Comparison of ENCODE assay signal across 15 cellular contexts in the genomic region with DNA sequence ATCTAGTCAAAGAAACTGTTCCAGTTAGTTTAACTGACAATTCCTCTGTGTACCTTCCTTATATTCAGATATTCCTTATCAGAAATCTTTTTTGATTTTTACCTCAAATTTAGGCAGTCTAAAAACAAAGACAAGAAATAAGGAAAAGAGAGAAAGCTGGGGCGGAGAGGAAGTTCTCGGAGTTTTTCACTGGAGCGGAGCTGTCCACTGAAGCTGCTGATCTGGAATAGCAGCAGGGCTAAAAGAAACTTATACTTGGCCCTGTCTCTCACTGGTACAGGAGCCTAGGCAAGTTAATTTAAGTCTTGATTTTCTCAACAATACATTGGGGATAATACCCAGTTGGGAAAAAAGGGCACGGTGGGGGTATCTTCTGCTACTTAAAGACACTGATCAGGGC.
"Had no signal": no experiment of that assay in that cellular context is flagged by ENCODE, and none has a peak within 500 bp of the region (broad histone marks: within the 10 kb centered on the region; RNA-seq: fewer than 3 reads in every experiment).

No MANE protein-coding gene starts in this region.

- H3K36me3 ChIP-seq: MG63 had no signal

- DNase-seq: Karpas-422, KG1, NCI-H1092, NCI-H1436, NCI-H187, NCI-H2029, NCI-H2081 treated with DMSO at 0.1 percent for 48 hours, NCI-H2171, NCI-H226, NCI-H446, NCI-H510A, NCI-H524 treated with DMSO at 0.1 percent for 48 hours, NCI-H774, SHP77 had no signal

- H3K4me3 ChIP-seq: MG63 had no signal

- H3K27me3 ChIP-seq: MG63 had no signal
